ENCODE assay signal across 8 cellular contexts in genomic region chr1:165768513-165769394, GRCh38.
A peak's percentile ranks its signal among the peaks of the same experiment; 100 is the strongest.
DNase-seq lines count a peak whose midpoint lies in the region; ATAC-seq and FAIRE-seq lines count a peak whose summit lies in the region.

TSS of gene TMCO1 (minus strand) at chr1:165768868. CDS start at chr1:165768751, 117 bp downstream.

- DNase-seq in AG20443 (ENCODE audit: low spot score), result peak; percentile 99
- peak; percentile 96 for DNase-seq in NCI-H446 treated with DMSO at 0.1 percent for 48 hours (lab: John Stamatoyannopoulos, UW)
- DNase-seq in cerebellar cortex (ENCODE audit: low spot score), result peak; percentile 99
- peak; percentile 83 for DNase-seq in stimulated activated CD4-positive, alpha-beta T cell treated with anti-CD3 and anti-CD28 coated beads, Interleukin-12 subunit alpha, Interleukin-12 subunit beta, amount 100 ng/mL, for 4 hours

- FAIRE-seq in islet of Langerhans (lab: Jason Lieb, UNC), result peak; percentile 89

- ATAC-seq in GM19025 (IDR thresholded peaks at IDR 0.05; ENCODE audit: low read depth, unreplicated experiment) (peak; percentile 99), HG03342 (IDR thresholded peaks at IDR 0.05; ENCODE audit: unreplicated experiment) (peak; percentile 99)
- ATAC-seq in activated CD4-positive, CD25-positive, alpha-beta regulatory T cell treated with anti-CD3 and anti-CD28 coated beads, Interleukin-2, amount 50 U/mL, for 24 hours, result peak; percentile 100

Comparison
In these comparisons a context has a peak if more than half of its experiments do, and no peak if none do; other contexts are left out.
1. Peak in every context shown above with its lines: DNase-seq and ATAC-seq.